ENCODE assay signal across 8 cellular contexts in the genomic region with DNA sequence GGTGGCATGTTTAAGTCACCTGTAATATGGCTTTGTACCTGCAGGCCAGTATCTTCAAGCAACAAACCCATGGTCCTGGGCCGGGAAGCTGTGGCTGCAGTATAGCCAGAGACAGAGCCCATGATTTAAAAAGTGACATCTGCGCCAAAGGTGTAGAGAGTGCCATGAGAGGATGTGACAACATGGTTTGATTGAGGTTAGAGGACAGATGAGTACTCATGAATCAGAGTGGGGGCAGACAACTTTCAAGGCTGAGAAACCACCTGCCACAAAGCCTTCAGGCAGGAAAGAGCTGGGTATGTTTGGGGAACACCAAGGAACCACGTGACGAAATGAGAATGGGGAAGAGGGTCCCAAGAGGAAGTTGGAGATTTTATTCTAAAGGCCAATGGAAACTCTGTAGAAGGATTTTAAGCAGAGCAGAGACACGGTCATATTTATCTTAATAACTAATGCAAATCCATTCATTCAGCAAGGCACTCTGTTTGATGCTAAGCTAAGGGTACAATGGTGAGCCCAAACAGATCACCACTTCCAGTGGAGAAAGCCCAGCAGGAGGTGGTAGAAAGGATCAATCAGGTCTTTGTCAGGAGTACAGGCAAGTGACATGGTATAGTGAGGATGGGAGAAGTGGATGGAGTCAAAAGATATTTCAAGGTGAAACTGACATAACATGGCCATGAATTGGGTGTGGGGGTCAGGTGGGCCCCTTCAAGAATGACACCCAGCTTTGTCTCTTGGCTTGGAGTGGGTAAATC. TPM values are rescaled to one million over a fixed set of nuclear protein-coding genes. Genes with fewer than 3 reads are reported as not detected.
A peak's percentile ranks its signal among the peaks of the same experiment; 100 is the strongest.
DNase-seq lines count a peak whose midpoint lies in the region; ATAC-seq, FAIRE-seq and TF ChIP-seq lines count a peak whose summit lies in the region.

No MANE protein-coding gene starts in this region.

- TF ChIP-seq POLR2A in prostate gland (IDR thresholded peaks at IDR 0.05) = no peak

- POLR2A ChIA-PET in activated CD4-positive, alpha-beta T cell treated with anti-CD3 and anti-CD28 coated beads, Interleukin-2, amount 10 ng/mL, durations not matched to agents 7 days and 5 days (lab: Charles Lee) = interaction anchor here (0.6 kb wide), 1 partner anchor 149 kb away, joined by 3 read pairs; no protein-coding TSS in a partner anchor

- 88% methylated on average over 5 of the region's 5 CpGs for WGBS in prostate gland

- H3K27me3 Mint-ChIP-seq in activated CD4-positive, alpha-beta T cell treated with anti-CD3 and anti-CD28 coated beads, Interleukin-2, amount 10 ng/mL, durations not matched to agents 7 days and 5 days = no peaks in the 10 kb centered on the region

- ATAC-seq in GM18511 (IDR thresholded peaks at IDR 0.05; ENCODE audit: unreplicated experiment) = peak; percentile 31
- ATAC-seq in HG03280 (IDR thresholded peaks at IDR 0.05; ENCODE audit: unreplicated experiment) = peak; percentile 18

- peaks cover 37 to 39% of the 10 kb centered on the region in 2 experiments for H3K4me1 ChIP-seq in neutrophil (ENCODE audit: control insufficient read depth in 1 of 2, insufficient read depth in 1 of 2, low read depth in 1 of 2, low read length in 1 of 2)
- H3K4me1 ChIP-seq in prostate gland (replicated peaks) = no peaks in the 10 kb centered on the region
- peaks cover 11 to 15% of the 10 kb centered on the region in 2 donors for H3K4me1 ChIP-seq in kidney (ENCODE audit: control insufficient read depth in 1 of 2, insufficient read depth in 1 of 2, low read depth in 1 of 2, low read length in 2 of 2)

- peak overlapping the region; percentile 80 for H3K27ac Mint-ChIP-seq in activated CD4-positive, alpha-beta T cell treated with anti-CD3 and anti-CD28 coated beads, Interleukin-2, amount 10 ng/mL, durations not matched to agents 7 days and 5 days

- peaks cover 7% of the 10 kb centered on the region for H3K9me3 Mint-ChIP-seq in activated CD4-positive, alpha-beta T cell treated with anti-CD3 and anti-CD28 coated beads, Interleukin-2, amount 10 ng/mL, durations not matched to agents 7 days and 5 days

- peak overlapping the region in 1 of 2 experiments; percentile 13 for H3K4me3 ChIP-seq in neutrophil (ENCODE audit: low read depth in 1 of 2, low read length in 1 of 2)
- H3K4me3 ChIP-seq in prostate gland = no peak overlapping the region
- H3K4me3 ChIP-seq in kidney (ENCODE audit: low read length in 2 of 2) = no peak overlapping the region

- peaks cover 64% of the 10 kb centered on the region for H3K4me1 Mint-ChIP-seq in activated CD4-positive, alpha-beta T cell treated with anti-CD3 and anti-CD28 coated beads, Interleukin-2, amount 10 ng/mL, durations not matched to agents 7 days and 5 days

- FAIRE-seq in kidney (lab: Jason Lieb, UNC) = no peak

- peaks cover 37% of the 10 kb centered on the region for H3K36me3 Mint-ChIP-seq in activated CD4-positive, alpha-beta T cell treated with anti-CD3 and anti-CD28 coated beads, Interleukin-2, amount 10 ng/mL, durations not matched to agents 7 days and 5 days (ENCODE audit: low read depth)

- no peak overlapping the region for H3K9ac ChIP-seq in kidney (ENCODE audit: low read length in 2 of 2)

- CTCF ChIA-PET in activated CD4-positive, alpha-beta T cell treated with anti-CD3 and anti-CD28 coated beads, Interleukin-2, amount 10 ng/mL, durations not matched to agents 7 days and 5 days (lab: Charles Lee) = interaction anchor here (0.8 to 11.8 kb wide), 6 partner anchors 11 to 246 kb away, joined by 3 to 81 read pairs (median 4); a partner anchor contains a TSS

- H3K36me3 ChIP-seq in neutrophil (peaks cover 9% of the 10 kb centered on the region), prostate gland (no peaks in the 10 kb centered on the region), kidney (ENCODE audit: control insufficient read depth in 1 of 2, insufficient read depth in 2 of 2, low read length in 2 of 2) (peaks cover 0 to 5% of the 10 kb centered on the region in 2 donors)

- TF ChIP-seq CTCF in neutrophil (IDR thresholded peaks at IDR 0.05) (no peak), prostate gland (IDR thresholded peaks at IDR 0.05) (no peak), kidney (IDR thresholded peaks at IDR 0.05; ENCODE audit: borderline replicate concordance, extremely low read depth, insufficient read depth) (no peak)

- no peaks in the 10 kb centered on the region for H3K27me3 ChIP-seq in neutrophil
- H3K27me3 ChIP-seq in prostate gland (replicated peaks; ENCODE audit: insufficient read depth) = no peaks in the 10 kb centered on the region

- DNase-seq in activated CD4-positive, alpha-beta T cell treated with anti-CD3 and anti-CD28 coated beads, Interleukin-2, amount 10 ng/mL, durations not matched to agents 7 days and 5 days = peak; percentile 50
- DNase-seq in prostate gland (ENCODE audit: low spot score) (no peak), SW 1271 (lab: John Stamatoyannopoulos, UW) (no peak), SHP77 (lab: John Stamatoyannopoulos, UW) (no peak), kidney (no peak)

- intact Hi-C loops in prostate gland (cut with DNase I) (no loop called here), kidney (cut with DNase I) (no loop called here)

- no peak overlapping the region for H3K4me3 Mint-ChIP-seq in activated CD4-positive, alpha-beta T cell treated with anti-CD3 and anti-CD28 coated beads, Interleukin-2, amount 10 ng/mL, durations not matched to agents 7 days and 5 days

- H3K27ac ChIP-seq in neutrophil = peak overlapping the region; percentile 58
- no peak overlapping the region for H3K27ac ChIP-seq in prostate gland
- H3K27ac ChIP-seq in kidney (ENCODE audit: low read depth in 2 of 2, low read length in 2 of 2) = no peak overlapping the region

- H3K9me3 ChIP-seq in neutrophil (no peaks in the 10 kb centered on the region), prostate gland (no peaks in the 10 kb centered on the region), kidney (ENCODE audit: control insufficient read depth in 1 of 2, low read length in 2 of 2) (no peaks in the 10 kb centered on the region)

RNA-seq across cellular contexts. Expression of a gene that starts 3.4 kb away (rescaled TPM):
- 10 to 100 TPM; 93.1 to 98.3 TPM for total RNA-seq in activated CD4-positive, alpha-beta T cell treated with anti-CD3 and anti-CD28 coated beads, Interleukin-2, amount 10 ng/mL, durations not matched to agents 7 days and 5 days
- total RNA-seq in prostate gland (10 to 100 TPM; 13.9 to 55.4 TPM), kidney (38.7 TPM)
- polyA plus RNA-seq in kidney (ENCODE audit: insufficient read depth, low read depth, low replicate concordance) = 13.7 TPM

RNA-seq across cellular contexts. Expression of a gene that starts 18.4 kb away (rescaled TPM):
- 10 to 100 TPM; 13.0 to 14.0 TPM for total RNA-seq in activated CD4-positive, alpha-beta T cell treated with anti-CD3 and anti-CD28 coated beads, Interleukin-2, amount 10 ng/mL, durations not matched to agents 7 days and 5 days
- total RNA-seq in prostate gland = 10 to 100 TPM; 10.2 to 24.2 TPM
- 17.4 TPM for total RNA-seq in kidney
- polyA plus RNA-seq in kidney (ENCODE audit: insufficient read depth, low read depth, low replicate concordance) = 14.7 TPM

RNA-seq across cellular contexts. Expression of a gene that starts 18.5 kb away (rescaled TPM):
- total RNA-seq in activated CD4-positive, alpha-beta T cell treated with anti-CD3 and anti-CD28 coated beads, Interleukin-2, amount 10 ng/mL, durations not matched to agents 7 days and 5 days = under 1 TPM; 0.17 to 0.22 TPM
- total RNA-seq in prostate gland = 1 to 10 TPM; 4.2 to 6.0 TPM
- total RNA-seq in kidney = 8.4 TPM
- 6.0 TPM for polyA plus RNA-seq in kidney (ENCODE audit: insufficient read depth, low read depth, low replicate concordance)

RNA-seq across cellular contexts. Expression of a gene that starts 24.1 kb away (rescaled TPM):
- 10 to 100 TPM; 17.6 to 19.1 TPM for total RNA-seq in activated CD4-positive, alpha-beta T cell treated with anti-CD3 and anti-CD28 coated beads, Interleukin-2, amount 10 ng/mL, durations not matched to agents 7 days and 5 days
- total RNA-seq in prostate gland (10 to 100 TPM in 1 of 2 donors, 1 to 10 TPM in 1; 8.2 to 12.8 TPM), kidney (12.0 TPM)
- 3.1 TPM for polyA plus RNA-seq in kidney (ENCODE audit: insufficient read depth, low read depth, low replicate concordance)
